14 cellular contexts compared by ENCODE assay signal in the genomic region with DNA sequence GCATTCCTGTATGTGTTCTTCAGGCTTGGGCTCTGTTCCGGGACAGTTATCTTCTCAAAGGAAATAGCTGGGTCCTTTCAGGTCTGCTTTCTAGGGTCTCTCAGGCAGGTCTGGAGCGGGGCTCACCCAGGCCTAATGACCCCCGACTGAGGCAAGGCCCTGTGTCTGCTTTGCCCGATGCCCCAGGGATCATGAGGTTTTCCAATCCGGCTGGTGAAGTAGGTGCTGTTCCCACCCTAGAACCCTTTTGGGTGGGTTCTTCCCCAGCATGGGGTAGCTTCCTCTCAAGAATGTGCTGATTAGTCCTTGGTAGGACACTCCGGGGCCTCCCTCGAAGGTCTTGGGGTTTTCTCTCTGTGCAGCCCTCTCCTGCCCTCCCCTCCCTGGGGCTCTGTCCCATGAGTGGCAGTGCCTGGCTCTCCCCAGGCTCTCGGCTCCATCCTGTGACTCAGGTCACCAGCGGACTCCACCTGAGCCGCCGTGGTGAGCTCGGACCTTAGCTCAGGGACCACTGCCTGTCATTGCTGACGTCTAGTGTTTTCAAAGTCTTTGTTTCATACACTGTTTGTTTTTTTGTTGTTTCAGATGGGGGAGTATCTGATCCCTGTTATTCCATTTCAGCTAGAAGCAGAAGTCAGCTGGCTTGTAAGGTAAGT.
"Had no signal": no experiment of that assay in that cellular context is flagged by ENCODE, and none has a peak within 500 bp of the region (broad histone marks: within the 10 kb centered on the region; RNA-seq: fewer than 3 reads in every experiment).

No MANE protein-coding gene starts in this region.

- DNase-seq: activated CD4-positive, alpha-beta T cell treated with anti-CD3 and anti-CD28 coated beads, Interleukin-2, amount 10 ng/mL, durations not matched to agents 24 days and 14 days; activated naive CD4-positive, alpha-beta T cell treated with Interleukin-2 at 50 U/mL for 16 hours; activated T-cell treated with anti-CD3 and anti-CD28 coated beads, Interleukin-2, amount 50 U/mL, for 1 hour; central memory CD4-positive, alpha-beta T cell; effector memory CD8-positive, alpha-beta T cell; stimulated activated CD4-positive, alpha-beta T cell treated with anti-CD3 and anti-CD28 coated beads, Interleukin-1b, Interleukin-23, amount 100 ng/mL, for 48 hours; T-helper 1 cell had no signal

- H3K4me3 Mint-ChIP-seq: activated CD4-positive, alpha-beta T cell treated with anti-CD3 and anti-CD28 coated beads, Interleukin-2, amount 10 ng/mL, durations not matched to agents 24 days and 14 days; effector memory CD8-positive, alpha-beta T cell; naive thymus-derived CD4-positive, alpha-beta T cell; stimulated activated memory B cell treated with anti-CD40 and anti-IgM and Interleukin-4, amounts not matched to agents 10 μg/mL and 1 μg/mL and 100 μg/mL, for 72 hours had no signal

- H3K9me3 ChIP-seq: adrenal gland had no signal

- H3K36me3 ChIP-seq: adrenal gland, gastroesophageal sphincter, tibial artery had no signal

- H3K4me1 Mint-ChIP-seq: activated CD4-positive, alpha-beta T cell treated with anti-CD3 and anti-CD28 coated beads, Interleukin-2, amount 10 ng/mL, durations not matched to agents 24 days and 14 days; stimulated activated memory B cell treated with anti-CD40 and anti-IgM and Interleukin-4, amounts not matched to agents 10 μg/mL and 1 μg/mL and 100 μg/mL, for 72 hours had no signal

- ATAC-seq: effector memory CD8-positive, alpha-beta T cell; gastroesophageal sphincter; naive thymus-derived CD4-positive, alpha-beta T cell; stimulated activated memory B cell treated with anti-CD40 and anti-IgM and Interleukin-4, amounts not matched to agents 10 μg/mL and 1 μg/mL and 100 μg/mL, for 72 hours had no signal

- H3K27ac ChIP-seq: adrenal gland, gastroesophageal sphincter, SK-N-MC, tibial artery, VCaP had no signal

- H3K36me3 Mint-ChIP-seq: stimulated activated memory B cell treated with anti-CD40 and anti-IgM and Interleukin-4, amounts not matched to agents 10 μg/mL and 1 μg/mL and 100 μg/mL, for 72 hours had no signal

- H3K9me3 Mint-ChIP-seq: activated CD4-positive, alpha-beta T cell treated with anti-CD3 and anti-CD28 coated beads, Interleukin-2, amount 10 ng/mL, durations not matched to agents 24 days and 14 days; effector memory CD8-positive, alpha-beta T cell had no signal

- H3K4me1 ChIP-seq: adrenal gland, gastroesophageal sphincter, tibial artery had no signal

- H3K4me3 ChIP-seq: adrenal gland, gastroesophageal sphincter, SK-N-MC, tibial artery had no signal
